20 cellular contexts compared by ENCODE assay signal in genomic region chr3:97347780-97348179, GRCh38.
DNase-seq lines count a peak whose midpoint lies in the region; ATAC-seq, FAIRE-seq and TF ChIP-seq lines count a peak whose summit lies in the region.
"Had no signal": no experiment of that assay in that cellular context is flagged by ENCODE, and none has a peak within 500 bp of the region (broad histone marks: within the 10 kb centered on the region; RNA-seq: fewer than 3 reads in every experiment).

No MANE protein-coding gene starts in this region.

- no peak overlapping the region for H3K27ac Mint-ChIP-seq in activated CD4-positive, alpha-beta T cell treated with anti-CD3 and anti-CD28 coated beads, Interleukin-2, amount 10 ng/mL, durations not matched to agents 24 days and 14 days
- H3K27ac Mint-ChIP-seq: CD4-positive, alpha-beta T cell; CD8-positive, alpha-beta T cell had no signal

- no peak overlapping the region for H3K4me2 ChIP-seq in HepG2 (ENCODE audit: low read depth, low read length)
- H3K4me2 ChIP-seq in K562 (ENCODE audit: insufficient read depth, low read length), result no peak overlapping the region
- H3K4me2 ChIP-seq: BLaER1 had no signal

- BruUV-seq in HepG2 (replicated peaks; lab: Mats Ljungman, UMichigan) (no TSS peak), K562 (replicated peaks; lab: Mats Ljungman, UMichigan) (no TSS peak)

- no peaks in the 10 kb centered on the region for H3K4me1 Mint-ChIP-seq in activated CD4-positive, alpha-beta T cell treated with anti-CD3 and anti-CD28 coated beads, Interleukin-2, amount 10 ng/mL, durations not matched to agents 24 days and 14 days

- TF ChIP-seq EP300 in HepG2 (IDR thresholded peaks at IDR 0.05; ENCODE audit: low read depth in 2 of 2, low read length in 2 of 2), result no peak
- no peak for TF ChIP-seq EP300 in HepG2 (CRISPR knock-in tag; IDR thresholded peaks at IDR 0.05; ENCODE audit: borderline replicate concordance)
- no peak for TF ChIP-seq EP300 in K562 (IDR thresholded peaks at IDR 0.05; ENCODE audit: low read length)

- 2% methylated on average over 1 of the region's 1 CpG for WGBS in HepG2 (ENCODE audit: low lambda C conversion rate)
- WGBS in right lobe of liver (ENCODE audit: insufficient coverage, low coverage, low lambda C conversion rate, missing lambda C conversion rate), result 13% methylated on average over 1 of the region's 1 CpG
- 0% methylated on average over 1 of the region's 1 CpG for WGBS in K562 (ENCODE audit: insufficient coverage, low coverage, missing lambda C conversion rate)

- DNase-seq in HepG2 (ENCODE audit: low spot score) (no peak), right lobe of liver (no peak), K562 (ENCODE audit: extremely low read depth in 1 of 4, low spot score in 3 of 4) (no peak)
- DNase-seq in activated CD4-positive, alpha-beta T cell treated with anti-CD3 and anti-CD28 coated beads, Interleukin-2, amount 10 ng/mL, durations not matched to agents 24 days and 14 days, result no peak
- DNase-seq: ACHN; BE2C; C1 segment of cervical spinal cord; Caco-2; Calu3; CD4-positive, alpha-beta T cell; CD8-positive, alpha-beta T cell; DMS79 treated with DMSO at 0.1 percent for 48 hours; GF-D8 had no signal

- H3K9ac ChIP-seq in HepG2 (ENCODE audit: insufficient read depth, low read depth, low read length) (no peak overlapping the region), K562 (ENCODE audit: insufficient read depth in 1 of 2, low read depth in 2 of 2, low read length in 2 of 2) (no peak overlapping the region)
- H3K9ac ChIP-seq: BLaER1 had no signal

- H3K4me3 Mint-ChIP-seq in activated CD4-positive, alpha-beta T cell treated with anti-CD3 and anti-CD28 coated beads, Interleukin-2, amount 10 ng/mL, durations not matched to agents 24 days and 14 days, result no peak overlapping the region
- H3K4me3 Mint-ChIP-seq: CD4-positive, alpha-beta T cell; CD8-positive, alpha-beta T cell had no signal

- H3K9me3 Mint-ChIP-seq in activated CD4-positive, alpha-beta T cell treated with anti-CD3 and anti-CD28 coated beads, Interleukin-2, amount 10 ng/mL, durations not matched to agents 24 days and 14 days, result no peaks in the 10 kb centered on the region

- H2AFZ ChIP-seq in HepG2 (ENCODE audit: low read length), result no peak overlapping the region
- no peak overlapping the region for H2AFZ ChIP-seq in K562 (ENCODE audit: low read depth, low read length)

- TF ChIP-seq CTCF in HepG2 (CRISPR knock-in tag; IDR thresholded peaks at IDR 0.05), result no peak
- no peak for TF ChIP-seq CTCF in right lobe of liver (IDR thresholded peaks at IDR 0.05)
- TF ChIP-seq CTCF in K562 (IDR thresholded peaks at IDR 0.05 in 2 of 3, conservative IDR thresholded peaks at IDR 0.05 in 1 of 3; ENCODE audit: insufficient read depth in 2 of 3, low read depth in 1 of 3, low read length in 3 of 3), result no peak

- H3K79me2 ChIP-seq in HepG2 (ENCODE audit: insufficient read depth, low read length) (no peaks in the 10 kb centered on the region), K562 (ENCODE audit: control insufficient read depth, insufficient read depth, low read length) (no peaks in the 10 kb centered on the region)

- CTCF ChIA-PET in HepG2 (lab: Yijun Ruan, JAX; ENCODE audit: low intra/inter-chr PET ratio, low total read pairs), result no interaction called here
- CTCF ChIA-PET in K562 (lab: Yijun Ruan, JAX; ENCODE audit: low intra/inter-chr PET ratio), result no interaction called here

- no peaks in the 10 kb centered on the region for H3K9me3 ChIP-seq in HepG2 (ENCODE audit: low read length)
- H3K9me3 ChIP-seq in right lobe of liver, result no peaks in the 10 kb centered on the region
- no peaks in the 10 kb centered on the region for H3K9me3 ChIP-seq in K562 (replicated peaks; ENCODE audit: control insufficient read depth, insufficient read depth, low read depth, low read length)
- H3K9me3 ChIP-seq: BE2C, BLaER1, Caco-2 had no signal

- H3K36me3 Mint-ChIP-seq in activated CD4-positive, alpha-beta T cell treated with anti-CD3 and anti-CD28 coated beads, Interleukin-2, amount 10 ng/mL, durations not matched to agents 24 days and 14 days (ENCODE audit: low read depth), result no peaks in the 10 kb centered on the region
- H3K36me3 Mint-ChIP-seq: CD8-positive, alpha-beta T cell had no signal

- FAIRE-seq in HepG2 (lab: Jason Lieb, UNC) (no peak), K562 (lab: Jason Lieb, UNC) (no peak)
- FAIRE-seq: D721Med, G401.6, GM12891, GM19239 had no signal

- POLR2A ChIA-PET in HepG2 (lab: Yijun Ruan, JAX), result no interaction called here
- POLR2A ChIA-PET in K562 (lab: Yijun Ruan, JAX), result no interaction called here

- intact Hi-C loops in HepG2 (cut with micrococcal nuclease; ENCODE audit: unreplicated experiment) (no loop called here), right lobe of liver (cut with DNase I) (no loop called here), K562 (cut with micrococcal nuclease) (no loop called here)
- intact Hi-C loops in activated CD4-positive, alpha-beta T cell treated with anti-CD3 and anti-CD28 coated beads, Interleukin-2, amount 10 ng/mL, durations not matched to agents 24 days and 14 days (cut with micrococcal nuclease), result no loop called here

- H3K4me3 ChIP-seq in HepG2 (replicated peaks in 1 of 3; ENCODE audit: insufficient read depth in 1 of 3, low read depth in 2 of 3, low read length in 3 of 3) (no peak overlapping the region), right lobe of liver (no peak overlapping the region), K562 (no peak overlapping the region)
- H3K4me3 ChIP-seq: BLaER1 had no signal

- TF ChIP-seq RAD21 in HepG2 (CRISPR knock-in tag; IDR thresholded peaks at IDR 0.05), result no peak
- no peak for TF ChIP-seq RAD21 in K562 (CRISPR knock-in tag; conservative IDR thresholded peaks at IDR 0.05 in 1 of 2, IDR thresholded peaks at IDR 0.05 in 1 of 2)

- H4K20me1 ChIP-seq in HepG2 (ENCODE audit: insufficient read depth, low read length) (no peaks in the 10 kb centered on the region), K562 (replicated peaks; ENCODE audit: control insufficient read depth, insufficient read depth, low read length) (no peaks in the 10 kb centered on the region)
- H4K20me1 ChIP-seq: BLaER1 had no signal

- H3K27me3 Mint-ChIP-seq in activated CD4-positive, alpha-beta T cell treated with anti-CD3 and anti-CD28 coated beads, Interleukin-2, amount 10 ng/mL, durations not matched to agents 24 days and 14 days, result no peaks in the 10 kb centered on the region
- H3K27me3 Mint-ChIP-seq: CD4-positive, alpha-beta T cell had no signal

- H3K9me1 ChIP-seq in K562 (ENCODE audit: control insufficient read depth, insufficient read depth, low read length), result no peaks in the 10 kb centered on the region

- TF ChIP-seq POLR2A in HepG2 (IDR thresholded peaks at IDR 0.05; ENCODE audit: insufficient read depth in 1 of 2, low read depth in 2 of 2, low read length in 2 of 2) (no peak), right lobe of liver (IDR thresholded peaks at IDR 0.05) (no peak), K562 (conservative IDR thresholded peaks at IDR 0.05) (no peak)

- no peaks in the 10 kb centered on the region for H3K4me1 ChIP-seq in HepG2 (ENCODE audit: insufficient read depth, low read length)
- H3K4me1 ChIP-seq in right lobe of liver, result no peaks in the 10 kb centered on the region
- no peaks in the 10 kb centered on the region for H3K4me1 ChIP-seq in K562 (replicated peaks in 1 of 2; ENCODE audit: control insufficient read depth in 2 of 2, insufficient read depth in 2 of 2, low read length in 2 of 2)
- H3K4me1 ChIP-seq: BE2C, BLaER1, Caco-2 had no signal

- no peaks in the 10 kb centered on the region for H3K27me3 ChIP-seq in HepG2 (ENCODE audit: control insufficient read depth in 1 of 2, insufficient read depth in 2 of 2, low read length in 2 of 2)
- H3K27me3 ChIP-seq in right lobe of liver, result no peaks in the 10 kb centered on the region
- H3K27me3 ChIP-seq in K562 (ENCODE audit: control insufficient read depth in 2 of 2, insufficient read depth in 2 of 2, low read length in 2 of 2), result no peaks in the 10 kb centered on the region
- H3K27me3 ChIP-seq: BE2C, BLaER1 had no signal

- H3K36me3 ChIP-seq in HepG2 (replicated peaks in 1 of 2; ENCODE audit: control insufficient read depth in 1 of 2, insufficient read depth in 2 of 2, low read length in 2 of 2) (no peaks in the 10 kb centered on the region), right lobe of liver (no peaks in the 10 kb centered on the region), K562 (ENCODE audit: control insufficient read depth, insufficient read depth, low read length) (no peaks in the 10 kb centered on the region)
- H3K36me3 ChIP-seq: BE2C, BLaER1 had no signal

- H3K27ac ChIP-seq in HepG2 (ENCODE audit: extremely low read length, insufficient read depth, low read length) (no peak overlapping the region), right lobe of liver (no peak overlapping the region), K562 (ENCODE audit: extremely low read depth, low read depth, low read length) (no peak overlapping the region)
- H3K27ac ChIP-seq: 22Rv1, BLaER1 had no signal

- ATAC-seq in HepG2 (no peak), right lobe of liver (no peak), K562 (no peak), HG03457 (IDR thresholded peaks at IDR 0.05; ENCODE audit: unreplicated experiment) (no peak)
- ATAC-seq: CD8-positive, alpha-beta T cell had no signal

- in situ Hi-C loops in HepG2 (cut with HindIII; ENCODE audit: extremely low pct_ligation_motif_present, low pct_unique_long_range_greater_than_20kb) (no loop called here), K562 (cut with MboI) (no loop called here)

TF ChIP-seq in HepG2, 621 proteins besides CTCF, POLR2A, EP300 and RAD21:
- TF ChIP-seq JDP2 (CRISPR knock-in tag; IDR thresholded peaks at IDR 0.05; ENCODE audit: borderline replicate concordance) (no peak), BRCA1 (CRISPR knock-in tag; IDR thresholded peaks at IDR 0.05) (no peak), MAFK (conservative IDR thresholded peaks at IDR 0.05 in 1 of 2, IDR thresholded peaks at IDR 0.05 in 1 of 2; ENCODE audit: low read length in 2 of 2) (peak; percentile 56 to 82), MAFF (IDR thresholded peaks at IDR 0.05; ENCODE audit: low read depth, low read length) (peak; percentile 59)
TF ChIP-seq in HepG2: peak in this region for 2.

TF ChIP-seq in K562, 482 proteins besides CTCF, POLR2A, EP300 and RAD21 (continues in another document):
- no peak for TF ChIP-seq THRB (CRISPR knock-in tag; conservative IDR thresholded peaks at IDR 0.05)

Comparison
In these comparisons a context has a peak if more than half of its experiments do, and no peak if none do; other contexts are left out.
1. Of the 241 proteins assayed by ChIP-seq in both HepG2 and K562: peak only in HepG2: none; only in K562: MAFG; in both: MAFF and MAFK; in neither: 238.